In the genomic region with DNA sequence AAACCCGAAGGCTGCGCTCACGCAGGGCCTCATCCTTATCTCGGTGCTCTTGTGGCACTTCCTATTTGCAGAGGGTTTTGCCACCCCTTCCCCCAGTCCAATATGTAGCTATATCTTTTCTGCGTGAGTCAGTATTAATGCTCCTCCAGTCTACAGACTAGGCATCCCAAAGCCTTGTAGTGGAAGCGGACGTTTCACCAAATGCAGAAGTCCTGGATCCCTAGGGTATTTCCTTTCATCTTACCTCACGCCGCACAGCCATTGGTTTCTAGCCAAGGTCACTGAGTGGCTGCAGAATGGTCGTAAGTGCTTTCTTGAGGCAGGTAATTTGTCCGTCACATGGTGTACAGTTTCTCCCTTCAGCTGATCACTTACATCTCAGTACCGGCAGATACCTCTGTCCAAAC, we compare ENCODE assay signal across 8 cellular contexts. TPM values are rescaled to one million over a fixed set of nuclear protein-coding genes. Genes with fewer than 3 reads are reported as not detected.
A peak's percentile ranks its signal among the peaks of the same experiment; 100 is the strongest.
DNase-seq lines count a peak whose midpoint lies in the region; ATAC-seq and TF ChIP-seq lines count a peak whose summit lies in the region.
"Not testable (repeated sequence)": the region's sequence is repeated elsewhere in the genome, so short reads cannot be mapped to it uniquely, and the experiment has no call there.

No MANE protein-coding gene starts in this region.

- H3K4me3 ChIP-seq in HFF-Myc (replicated peaks; ENCODE audit: low read depth, low read length), result peak overlapping the region; percentile 76
- peak overlapping the region; percentile 90 to 97 for H3K4me3 ChIP-seq in body of pancreas
- peak overlapping the region; percentile 71 to 76 for H3K4me3 ChIP-seq in tibial artery

- peak; percentile 59 for DNase-seq in ELR (ENCODE audit: low read depth)
- DNase-seq in HFF-Myc (ENCODE audit: extremely low read depth, low read depth); Right ventricle myocardium superior; tibial artery: not testable (repeated sequence)
- peak; percentile 63 for DNase-seq in NAMALWA (ENCODE audit: low spot score)
- peak; percentile 37 to 55 (median 46) for DNase-seq in body of pancreas
- DNase-seq in naive B cell, result peak; percentile 41

- not testable (repeated sequence) for H3K9me3 ChIP-seq in body of pancreas, tibial artery

- intact Hi-C loops in body of pancreas (cut with DNase I); Right ventricle myocardium superior (cut with DNase I); tibial artery (cut with DNase I; ENCODE audit: low total_unique reads): not testable (repeated sequence)

- H3K4me1 Mint-ChIP-seq in naive B cell, result peaks cover 33 to 72% (median 36%) of the 10 kb centered on the region in 3 donors

- H3K4me3 Mint-ChIP-seq in naive B cell, result peak overlapping the region; percentile 91 to 99 (median 96)

- peak; percentile 52; the same call in 2 of the 3 replicates for ATAC-seq in SK-N-SH treated with all-trans-retinoic acid at 6 μM for 48 hours
- peak; percentile 41 for ATAC-seq in body of pancreas
- peak; percentile 25 for ATAC-seq in Right ventricle myocardium superior (ENCODE audit: poor library complexity)
- ATAC-seq in naive B cell (ENCODE audit: low read depth in 2 of 2), result peak; percentile 19 to 20

- H3K4me1 ChIP-seq in body of pancreas (peaks cover 46% of the 10 kb centered on the region), tibial artery (peaks cover 0 to 45% (median 38%) of the 10 kb centered on the region in 4 donors)

- H3K27me3 ChIP-seq in body of pancreas, tibial artery: not testable (repeated sequence)

- H3K27ac Mint-ChIP-seq in naive B cell, result peak overlapping the region; percentile 96 to 99 (median 98)

- 0% methylated on average over 12 of the region's 12 CpGs for WGBS in body of pancreas, 2 donors

- not testable (repeated sequence) for H3K36me3 Mint-ChIP-seq in naive B cell

- not testable (repeated sequence) for H3K27me3 Mint-ChIP-seq in naive B cell

- H3K36me3 ChIP-seq in body of pancreas (replicated peaks in 1 of 2; ENCODE audit: insufficient read depth in 1 of 2, low read depth in 2 of 2); tibial artery: not testable (repeated sequence)

- TF ChIP-seq CTCF in HFF-Myc (IDR thresholded peaks at IDR 0.05; ENCODE audit: low read depth, low read length, missing control alignments); body of pancreas (IDR thresholded peaks at IDR 0.05); tibial artery (IDR thresholded peaks at IDR 0.05): not testable (repeated sequence)

- not testable (repeated sequence) for H3K9me3 Mint-ChIP-seq in naive B cell

- TF ChIP-seq POLR2A in body of pancreas (IDR thresholded peaks at IDR 0.05), result not testable (repeated sequence)

- H3K27ac ChIP-seq in body of pancreas, result peak overlapping the region; percentile 91 to 98 (median 96)
- H3K27ac ChIP-seq in tibial artery, result peak overlapping the region; percentile 93 to 96

RNA-seq across cellular contexts. Expression of a gene that starts 0.7 kb away (rescaled TPM):
- total RNA-seq in body of pancreas (10 to 100 TPM; 80.7 to 89.3 TPM), Right ventricle myocardium superior (131 TPM)
- polyA plus RNA-seq in naive B cell (ENCODE audit: low read depth in 6 of 6), result 100 to 1,000 TPM; 251 to 358 (median 278) TPM

RNA-seq across cellular contexts. Expression of a gene that starts 29.9 kb away (rescaled TPM):
- 10 to 100 TPM in 1 of 2 donors, 1 to 10 TPM in 1; 4.9 to 29.1 TPM for total RNA-seq in body of pancreas
- total RNA-seq in Right ventricle myocardium superior, result 1.4 TPM
- polyA plus RNA-seq in naive B cell (ENCODE audit: low read depth in 6 of 6), result 10 to 100 TPM; 23.1 to 42.3 (median 36.2) TPM

RNA-seq across cellular contexts. Expression of a gene that starts 45.2 kb away (rescaled TPM):
- total RNA-seq in body of pancreas (100 to 1,000 TPM; 190 to 818 TPM), Right ventricle myocardium superior (1,060 TPM)
- polyA plus RNA-seq in naive B cell (ENCODE audit: low read depth in 6 of 6), result 1,000 to 10,000 TPM; 1,669 to 2,243 (median 1,811) TPM

RNA-seq across cellular contexts. Expression of a gene that starts 53.1 kb away (rescaled TPM):
- total RNA-seq in body of pancreas (not detected), Right ventricle myocardium superior (0.19 TPM)
- polyA plus RNA-seq in naive B cell (ENCODE audit: low read depth in 6 of 6), result 1 to 10 TPM in 5 of 6 donors, under 1 TPM in 1; 0.52 to 3.0 (median 2.0) TPM

RNA-seq across cellular contexts. Expression of a gene that starts 53.2 kb away (rescaled TPM):
- 1 to 10 TPM in 1 of 2 donors, not detected in 1; 2.6 TPM for total RNA-seq in body of pancreas
- not detected for total RNA-seq in Right ventricle myocardium superior
- polyA plus RNA-seq in naive B cell (ENCODE audit: low read depth in 6 of 6), result not detected
